Comparison of ENCODE assay signal across 8 cellular contexts in the genomic region with DNA sequence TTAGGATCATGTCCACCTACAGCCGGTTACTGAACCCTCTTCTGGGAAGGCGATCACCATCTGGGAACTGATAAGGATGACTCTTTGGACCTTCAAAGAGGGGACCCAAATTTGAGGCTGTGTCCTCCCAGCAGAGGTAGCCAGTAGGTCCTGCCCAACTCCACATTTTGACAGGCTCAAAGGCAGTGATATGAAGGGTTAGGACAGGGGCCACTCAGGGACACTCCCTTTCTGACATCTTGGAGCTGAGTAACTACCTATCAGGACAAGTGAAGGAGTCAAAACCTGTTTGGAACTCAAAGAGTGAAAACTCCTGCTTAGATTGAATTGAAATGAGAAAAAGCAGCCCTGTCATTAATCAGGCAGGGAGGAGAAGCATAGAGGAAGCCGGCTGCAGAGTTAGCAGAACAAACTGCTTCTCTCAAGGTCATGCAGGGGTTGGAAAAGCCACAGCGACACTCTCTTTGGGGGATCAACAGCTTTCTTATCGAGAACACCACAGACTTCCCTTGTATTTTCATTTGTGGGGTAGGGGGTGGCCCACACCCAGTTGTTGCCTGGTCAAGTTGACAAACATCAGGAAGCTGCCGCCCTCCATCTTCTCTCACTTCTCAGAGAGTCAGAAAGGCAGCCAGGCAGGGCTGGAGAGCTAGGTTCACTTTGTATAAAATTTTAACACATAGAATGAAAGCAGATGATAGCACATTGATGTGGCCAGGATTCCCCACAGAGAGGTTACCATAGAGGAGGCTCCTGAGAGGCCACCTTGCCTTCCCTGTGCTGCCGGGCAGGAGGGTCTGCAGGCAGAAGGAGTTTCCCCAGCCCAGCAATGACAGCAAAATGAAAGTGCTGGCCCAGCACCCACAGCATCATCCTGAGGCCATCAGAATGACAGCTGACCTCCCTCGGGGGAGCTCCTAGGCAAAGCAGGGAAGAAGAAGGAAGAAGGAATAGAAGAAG. TPM values are rescaled to one million over a fixed set of nuclear protein-coding genes. Genes with fewer than 3 reads are reported as not detected.
DNase-seq lines count a peak whose midpoint lies in the region; ATAC-seq and TF ChIP-seq lines count a peak whose summit lies in the region.

No MANE protein-coding gene starts in this region.

- H3K36me3 ChIP-seq in left lung (no peaks in the 10 kb centered on the region), psoas muscle (ENCODE audit: insufficient read depth in 1 of 2, low read depth in 1 of 2) (no peaks in the 10 kb centered on the region)

- no peaks in the 10 kb centered on the region for H3K9me3 ChIP-seq in left lung
- H3K9me3 ChIP-seq in psoas muscle, result no peaks in the 10 kb centered on the region

- H3K27ac ChIP-seq in left lung (peak overlapping the region in 1 of 2 donors; percentile 53), psoas muscle (no peak overlapping the region)

- H3K4me1 ChIP-seq in left lung, result peaks cover 5 to 41% of the 10 kb centered on the region in 2 donors
- H3K4me1 ChIP-seq in psoas muscle, result no peaks in the 10 kb centered on the region

- peak overlapping the region; percentile 79 for H3K4me3 Mint-ChIP-seq in T-helper 2 cell treated with Interferon-gamma antibody and Interleukin-4, amounts not matched to agents 5 μg/mL and 100 μg/mL, for 36 hours

- intact Hi-C loops in left lung (cut with DNase I), result no loop called here
- intact Hi-C loops in psoas muscle (cut with DNase I), result no loop called here

- H3K4me1 Mint-ChIP-seq in T-helper 2 cell treated with Interferon-gamma antibody and Interleukin-4, amounts not matched to agents 5 μg/mL and 100 μg/mL, for 36 hours (ENCODE audit: low read depth), result peaks cover 53% of the 10 kb centered on the region

- H3K4me3 ChIP-seq in left lung (no peak overlapping the region), psoas muscle (no peak overlapping the region)

- peak; percentile 94 for DNase-seq in CMK (ENCODE audit: low read depth)
- DNase-seq in T-helper 2 cell treated with Interferon-gamma antibody and Interleukin-4, amounts not matched to agents 5 μg/mL and 100 μg/mL, for 36 hours (ENCODE audit: low spot score), result peak; percentile 58
- no peak for DNase-seq in left lung
- no peak for DNase-seq in psoas muscle
- no peak for DNase-seq in A172 (ENCODE audit: low spot score)
- DNase-seq in NCI-H2107 (lab: John Stamatoyannopoulos, UW), result no peak
- no peak for DNase-seq in NCI-H1092 treated with DMSO at 0.1 percent for 48 hours (lab: John Stamatoyannopoulos, UW)

- peaks cover 25% of the 10 kb centered on the region for H3K36me3 Mint-ChIP-seq in T-helper 2 cell treated with Interferon-gamma antibody and Interleukin-4, amounts not matched to agents 5 μg/mL and 100 μg/mL, for 36 hours (ENCODE audit: low read depth)

- WGBS in psoas muscle, 3 donors, result 71 to 76% (median 75%) methylated on average over 8 of the region's 8 CpGs

- H3K27ac Mint-ChIP-seq in T-helper 2 cell treated with Interferon-gamma antibody and Interleukin-4, amounts not matched to agents 5 μg/mL and 100 μg/mL, for 36 hours, result peak overlapping the region; percentile 94

- ATAC-seq in GM21526 (IDR thresholded peaks at IDR 0.05; ENCODE audit: low FRiP score, unreplicated experiment) (peak; percentile 49), left lung (peak; percentile 38), psoas muscle (no peak)

- peaks cover 8% of the 10 kb centered on the region for H3K9me3 Mint-ChIP-seq in T-helper 2 cell treated with Interferon-gamma antibody and Interleukin-4, amounts not matched to agents 5 μg/mL and 100 μg/mL, for 36 hours

- TF ChIP-seq CTCF in left lung (IDR thresholded peaks at IDR 0.05) (no peak), psoas muscle (IDR thresholded peaks at IDR 0.05) (no peak)

- H3K27me3 ChIP-seq in left lung (no peaks in the 10 kb centered on the region), psoas muscle (ENCODE audit: insufficient read depth in 3 of 3, low read length in 2 of 3) (no peaks in the 10 kb centered on the region)

- no peaks in the 10 kb centered on the region for H3K27me3 Mint-ChIP-seq in T-helper 2 cell treated with Interferon-gamma antibody and Interleukin-4, amounts not matched to agents 5 μg/mL and 100 μg/mL, for 36 hours (ENCODE audit: low read depth)

RNA-seq across cellular contexts. Expression of gene AGPAT4, which starts 47.6 kb away (rescaled TPM):
- total RNA-seq in left lung (10 to 100 TPM; 13.4 to 14.8 TPM), psoas muscle (1 to 10 TPM in 1 of 4 donors, under 1 TPM in 3; 0.34 to 1.7 (median 0.83) TPM)
- under 1 TPM; 0.18 to 0.59 (median 0.42) TPM for polyA plus RNA-seq in psoas muscle
- total RNA-seq in A172 (2014; rRNA removed; shearing (Covaris generic)), result 4.2 and 4.4 TPM in 2 replicates

Comparison
In these comparisons a context has a peak if more than half of its experiments do, and no peak if none do; other contexts are left out.
1. DNase-seq: peak in CMK (single experiment) and T-helper 2 cell treated with Interferon-gamma antibody and Interleukin-4, amounts not matched to agents 5 μg/mL and 100 μg/mL, for 36 hours (single experiment); none in left lung (0 of 2), psoas muscle (0 of 2), A172 (single experiment), NCI-H2107 (single experiment) and NCI-H1092 treated with DMSO at 0.1 percent for 48 hours (single experiment).
2. ATAC-seq: peak in GM21526 (single experiment) and left lung (single experiment); none in psoas muscle (0 of 4).